ENCODE assay signal across 9 cellular contexts in genomic region chr12:27460471-27460978, GRCh38. TPM values are rescaled to one million over a fixed set of nuclear protein-coding genes. Genes with fewer than 3 reads are reported as not detected.
DNase-seq lines count a peak whose midpoint lies in the region; ATAC-seq and TF ChIP-seq lines count a peak whose summit lies in the region.
"Had no signal": no experiment of that assay in that cellular context is flagged by ENCODE, and none has a peak within 500 bp of the region (broad histone marks: within the 10 kb centered on the region; RNA-seq: fewer than 3 reads in every experiment).

No MANE protein-coding gene starts in this region.

- no peaks in the 10 kb centered on the region for H4K20me1 ChIP-seq in mammary epithelial cell (ENCODE audit: insufficient read depth, low read length)

- H3K79me2 ChIP-seq in mammary epithelial cell (ENCODE audit: insufficient read depth, low read length): no peaks in the 10 kb centered on the region

- DNase-seq in SIG-M5 treated with dmso at 0.1 percent for 504 hours (lab: John Stamatoyannopoulos, UW; ENCODE audit: unreplicated experiment): peak; percentile 27
- no peak for DNase-seq in SIG-M5 (lab: John Stamatoyannopoulos, UW)
- DNase-seq in SW480 (ENCODE audit: low spot score): peak; percentile 72
- DNase-seq in mammary epithelial cell: peak; percentile 67
- DNase-seq in stimulated activated CD8-positive, alpha-beta memory T cell treated with anti-CD3 and anti-CD28 coated beads, Interleukin-7, amount 100 ng/mL, for 4 hours (ENCODE audit: low read depth in 2 of 2): peak; percentile 6 to 11
- DNase-seq in NCI-H748 (lab: John Stamatoyannopoulos, UW; ENCODE audit: unreplicated experiment): no peak

- CTCF ChIA-PET in mammary epithelial cell (lab: Charles Lee; ENCODE audit: low non-redundant PET): no interaction called here

- no TSS peak for BruUV-seq in mammary epithelial cell (replicated peaks; lab: Mats Ljungman, UMichigan)

- H3K9me3 ChIP-seq in mammary epithelial cell (replicated peaks; ENCODE audit: insufficient read depth, low read length): no peaks in the 10 kb centered on the region

- no peak overlapping the region for H3K4me3 ChIP-seq in mammary epithelial cell (replicated peaks in 1 of 3; ENCODE audit: insufficient read depth in 1 of 3, low read depth in 2 of 3, low read length in 3 of 3)

- H3K36me3 ChIP-seq in mammary epithelial cell (ENCODE audit: insufficient read depth, low read length): no peaks in the 10 kb centered on the region

- WGBS in mammary epithelial cell (ENCODE audit: low coverage, missing lambda C conversion rate): 61% methylated on average over 7 of the region's 7 CpGs

- H3K27me3 ChIP-seq in mammary epithelial cell (ENCODE audit: insufficient read depth, low read length): no peaks in the 10 kb centered on the region

- H3K4me1 ChIP-seq in mammary epithelial cell (ENCODE audit: insufficient read depth, low read length): peaks cover 15% of the 10 kb centered on the region

- TF ChIP-seq CTCF in mammary epithelial cell (conservative IDR thresholded peaks at IDR 0.05 in 1 of 2, IDR thresholded peaks at IDR 0.05 in 1 of 2; ENCODE audit: extremely low read depth in 1 of 2, insufficient read depth in 1 of 2, low read depth in 1 of 2, low read length in 2 of 2): no peak

- H3K27ac ChIP-seq in mammary epithelial cell (ENCODE audit: insufficient read depth, low read depth, low read length): no peak overlapping the region

- in situ Hi-C loops in mammary epithelial cell (cut with MboI; ENCODE audit: low sequenced_read_pairs in 2 of 2): no loop called here

- no peak overlapping the region for H3K9ac ChIP-seq in mammary epithelial cell (ENCODE audit: insufficient read depth, low read length)

- intact Hi-C loops in mammary epithelial cell (cut with micrococcal nuclease): no loop called here

- dilution Hi-C loops in mammary epithelial cell (cut with HindIII; ENCODE audit: low sequenced_read_pairs): no loop called here

- peak overlapping the region; percentile 25 for H2AFZ ChIP-seq in mammary epithelial cell (ENCODE audit: low read depth, low read length)

- ATAC-seq in GM19351 (IDR thresholded peaks at IDR 0.05; ENCODE audit: unreplicated experiment) (no peak), HG02798 (IDR thresholded peaks at IDR 0.05; ENCODE audit: poor library complexity, unreplicated experiment) (no peak)
- ATAC-seq: naive thymus-derived CD4-positive, alpha-beta T cell had no signal

- H3K4me2 ChIP-seq in mammary epithelial cell (ENCODE audit: insufficient read depth, low read depth, low read length): no peak overlapping the region

RNA-seq across cellular contexts. Expression of gene SMCO2, which starts 14.0 kb away (rescaled TPM):
- under 1 TPM in 1 of 2 donors, not detected in 1; 0.28 TPM for total RNA-seq in mammary epithelial cell
- polyA plus RNA-seq in mammary epithelial cell: 0.07 TPM
- not detected for polyA minus RNA-seq in mammary epithelial cell
- polyA plus RNA-seq: naive thymus-derived CD4-positive, alpha-beta T cell had no signal

Comparison
In these comparisons a context has a peak if more than half of its experiments do, and no peak if none do; other contexts are left out.
1. DNase-seq: peak in SIG-M5 treated with dmso at 0.1 percent for 504 hours (single experiment), SW480 (single experiment), mammary epithelial cell (single experiment) and stimulated activated CD8-positive, alpha-beta memory T cell treated with anti-CD3 and anti-CD28 coated beads, Interleukin-7, amount 100 ng/mL, for 4 hours (2 of 2); none in SIG-M5 (single experiment) and NCI-H748 (single experiment).